20 cellular contexts compared by ENCODE assay signal in the genomic region with DNA sequence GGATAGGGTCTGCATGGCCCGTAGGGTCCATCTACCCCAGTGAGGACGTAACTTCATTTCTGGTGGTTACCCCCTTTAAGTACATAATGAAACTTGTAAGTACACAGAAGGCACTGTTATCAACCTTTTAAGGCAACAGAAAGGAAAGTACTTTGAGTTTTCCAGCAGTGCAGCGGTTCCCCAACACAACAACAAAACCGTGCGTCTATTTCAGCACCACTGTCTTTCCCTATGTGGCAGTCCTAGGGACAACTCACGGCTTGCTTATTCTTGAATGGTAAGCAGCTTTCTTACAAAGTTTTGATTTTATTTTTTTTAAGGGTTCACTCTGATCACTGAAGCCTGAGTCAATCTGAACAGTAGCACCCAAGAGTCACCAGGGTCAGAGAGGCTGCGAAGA. TPM values are rescaled to one million over a fixed set of nuclear protein-coding genes. Genes with fewer than 3 reads are reported as not detected.
A peak's percentile ranks its signal among the peaks of the same experiment; 100 is the strongest.
DNase-seq lines count a peak whose midpoint lies in the region; ATAC-seq and TF ChIP-seq lines count a peak whose summit lies in the region.
"Had no signal": no experiment of that assay in that cellular context is flagged by ENCODE, and none has a peak within 500 bp of the region (broad histone marks: within the 10 kb centered on the region; RNA-seq: fewer than 3 reads in every experiment).

No MANE protein-coding gene starts in this region.

- H3K4me1 Mint-ChIP-seq in activated CD8-positive, alpha-beta T cell treated with anti-CD3 and anti-CD28 coated beads for 36 hours (ENCODE audit: low read depth) = peaks cover 73% of the 10 kb centered on the region
- peaks cover 49% of the 10 kb centered on the region for H3K4me1 Mint-ChIP-seq in activated CD8-positive, alpha-beta T cell treated with anti-CD3 and anti-CD28 coated beads, Interleukin-2, amount 10 ng/mL, durations not matched to agents 7 days and 5 days (ENCODE audit: low read depth)
- H3K4me1 Mint-ChIP-seq in T-cell = peaks cover 54 to 71% (median 66%) of the 10 kb centered on the region in 3 donors
- peaks cover 20% of the 10 kb centered on the region for H3K4me1 Mint-ChIP-seq in mesothelial cell of epicardium
- peaks cover 37 to 59% of the 10 kb centered on the region in 2 donors for H3K4me1 Mint-ChIP-seq in stimulated activated naive B cell treated with anti-CD40 and anti-IgM and Interleukin-4, amounts not matched to agents 10 μg/mL and 1 μg/mL and 100 μg/mL, for 72 hours

- H3K9me3 Mint-ChIP-seq in activated CD8-positive, alpha-beta T cell treated with anti-CD3 and anti-CD28 coated beads for 36 hours = peaks cover 8% of the 10 kb centered on the region
- peaks cover 19% of the 10 kb centered on the region for H3K9me3 Mint-ChIP-seq in activated CD8-positive, alpha-beta T cell treated with anti-CD3 and anti-CD28 coated beads, Interleukin-2, amount 10 ng/mL, durations not matched to agents 7 days and 5 days (ENCODE audit: insufficient read depth)
- no peaks in the 10 kb centered on the region for H3K9me3 Mint-ChIP-seq in T-cell
- peaks cover 4% of the 10 kb centered on the region for H3K9me3 Mint-ChIP-seq in mesothelial cell of epicardium
- no peaks in the 10 kb centered on the region for H3K9me3 Mint-ChIP-seq in stimulated activated naive B cell treated with anti-CD40 and anti-IgM and Interleukin-4, amounts not matched to agents 10 μg/mL and 1 μg/mL and 100 μg/mL, for 72 hours
- H3K9me3 Mint-ChIP-seq: dendritic cell treated with granulocyte-macrophage colony-stimulating factor and Interleukin-4, amounts not matched to agents 40 ng/mL and 50 ng/mL, for 4 days had no signal

- H3K36me3 Mint-ChIP-seq in activated CD8-positive, alpha-beta T cell treated with anti-CD3 and anti-CD28 coated beads for 36 hours (ENCODE audit: low read depth) = peaks cover 49% of the 10 kb centered on the region
- peaks cover 41% of the 10 kb centered on the region for H3K36me3 Mint-ChIP-seq in activated CD8-positive, alpha-beta T cell treated with anti-CD3 and anti-CD28 coated beads, Interleukin-2, amount 10 ng/mL, durations not matched to agents 7 days and 5 days (ENCODE audit: low read depth)
- peaks cover 23% of the 10 kb centered on the region for H3K36me3 Mint-ChIP-seq in T-cell
- peaks cover 5% of the 10 kb centered on the region for H3K36me3 Mint-ChIP-seq in mesothelial cell of epicardium
- peaks cover 27 to 63% of the 10 kb centered on the region in 2 donors for H3K36me3 Mint-ChIP-seq in stimulated activated naive B cell treated with anti-CD40 and anti-IgM and Interleukin-4, amounts not matched to agents 10 μg/mL and 1 μg/mL and 100 μg/mL, for 72 hours

- H3K27ac Mint-ChIP-seq in activated CD8-positive, alpha-beta T cell treated with anti-CD3 and anti-CD28 coated beads for 36 hours = peak overlapping the region; percentile 38
- H3K27ac Mint-ChIP-seq in activated CD8-positive, alpha-beta T cell treated with anti-CD3 and anti-CD28 coated beads, Interleukin-2, amount 10 ng/mL, durations not matched to agents 7 days and 5 days = no peak overlapping the region
- H3K27ac Mint-ChIP-seq in T-cell (peak overlapping the region; percentile 49 to 68), mesothelial cell of epicardium (peak overlapping the region; percentile 43)
- H3K27ac Mint-ChIP-seq in stimulated activated naive B cell treated with anti-CD40 and anti-IgM and Interleukin-4, amounts not matched to agents 10 μg/mL and 1 μg/mL and 100 μg/mL, for 72 hours = peak overlapping the region; percentile 62
- H3K27ac Mint-ChIP-seq: dendritic cell treated with granulocyte-macrophage colony-stimulating factor and Interleukin-4, amounts not matched to agents 40 ng/mL and 50 ng/mL, for 4 days; neural progenitor cell had no signal

- CTCF ChIA-PET in activated CD8-positive, alpha-beta T cell treated with anti-CD3 and anti-CD28 coated beads for 36 hours (lab: Charles Lee) = interaction anchor here (1.0 to 1.7 kb wide), 2 partner anchors 12 to 24 kb away, joined by 3 to 4 read pairs; no protein-coding TSS in a partner anchor
- CTCF ChIA-PET in activated CD8-positive, alpha-beta T cell treated with anti-CD3 and anti-CD28 coated beads, Interleukin-2, amount 10 ng/mL, durations not matched to agents 7 days and 5 days (lab: Charles Lee) = interaction anchor here (0.5 kb wide), 1 partner anchor 541 kb away, joined by 3 read pairs; no protein-coding TSS in a partner anchor
- CTCF ChIA-PET in T-cell (lab: Charles Lee) = interaction anchor here in 1 of 2 donors (1.6 kb wide), 1 partner anchor 35 kb away, joined by 3 read pairs; no protein-coding TSS in a partner anchor

- H3K4me3 Mint-ChIP-seq in activated CD8-positive, alpha-beta T cell treated with anti-CD3 and anti-CD28 coated beads for 36 hours = no peak overlapping the region
- H3K4me3 Mint-ChIP-seq in activated CD8-positive, alpha-beta T cell treated with anti-CD3 and anti-CD28 coated beads, Interleukin-2, amount 10 ng/mL, durations not matched to agents 7 days and 5 days = no peak overlapping the region
- H3K4me3 Mint-ChIP-seq in T-cell (no peak overlapping the region), mesothelial cell of epicardium (no peak overlapping the region)
- H3K4me3 Mint-ChIP-seq in stimulated activated naive B cell treated with anti-CD40 and anti-IgM and Interleukin-4, amounts not matched to agents 10 μg/mL and 1 μg/mL and 100 μg/mL, for 72 hours = no peak overlapping the region
- H3K4me3 Mint-ChIP-seq: dendritic cell treated with granulocyte-macrophage colony-stimulating factor and Interleukin-4, amounts not matched to agents 40 ng/mL and 50 ng/mL, for 4 days; neural progenitor cell had no signal

- no peak for ATAC-seq in activated CD8-positive, alpha-beta T cell treated with anti-CD3 and anti-CD28 coated beads for 36 hours
- no peak for ATAC-seq in activated CD8-positive, alpha-beta T cell treated with anti-CD3 and anti-CD28 coated beads, Interleukin-2, amount 10 ng/mL, durations not matched to agents 7 days and 5 days
- ATAC-seq in T-cell (replicated peaks in 1 of 4) (no peak), HG03135 (IDR thresholded peaks at IDR 0.05; ENCODE audit: unreplicated experiment) (no peak)
- no peak for ATAC-seq in stimulated activated naive B cell treated with anti-CD40 and anti-IgM and Interleukin-4, amounts not matched to agents 10 μg/mL and 1 μg/mL and 100 μg/mL, for 72 hours (replicated peaks)

- POLR2A ChIA-PET in activated CD8-positive, alpha-beta T cell treated with anti-CD3 and anti-CD28 coated beads for 36 hours (lab: Charles Lee) = interaction anchor here (0.6 kb wide), 1 partner anchor 11 kb away, joined by 3 read pairs; no protein-coding TSS in a partner anchor
- POLR2A ChIA-PET in activated CD8-positive, alpha-beta T cell treated with anti-CD3 and anti-CD28 coated beads, Interleukin-2, amount 10 ng/mL, durations not matched to agents 7 days and 5 days (lab: Charles Lee) = no interaction called here
- POLR2A ChIA-PET in T-cell (lab: Charles Lee) = no interaction called here

- no peaks in the 10 kb centered on the region for H3K27me3 Mint-ChIP-seq in activated CD8-positive, alpha-beta T cell treated with anti-CD3 and anti-CD28 coated beads for 36 hours
- no peaks in the 10 kb centered on the region for H3K27me3 Mint-ChIP-seq in activated CD8-positive, alpha-beta T cell treated with anti-CD3 and anti-CD28 coated beads, Interleukin-2, amount 10 ng/mL, durations not matched to agents 7 days and 5 days (ENCODE audit: low read depth)
- H3K27me3 Mint-ChIP-seq in T-cell (no peaks in the 10 kb centered on the region), mesothelial cell of epicardium (ENCODE audit: low read depth) (no peaks in the 10 kb centered on the region)
- no peaks in the 10 kb centered on the region for H3K27me3 Mint-ChIP-seq in stimulated activated naive B cell treated with anti-CD40 and anti-IgM and Interleukin-4, amounts not matched to agents 10 μg/mL and 1 μg/mL and 100 μg/mL, for 72 hours
- H3K27me3 Mint-ChIP-seq: dendritic cell treated with granulocyte-macrophage colony-stimulating factor and Interleukin-4, amounts not matched to agents 40 ng/mL and 50 ng/mL, for 4 days had no signal

- no peak for TF ChIP-seq CTCF in activated CD8-positive, alpha-beta T cell treated with anti-CD3 and anti-CD28 coated beads for 36 hours (IDR thresholded peaks at IDR 0.05)
- TF ChIP-seq CTCF in mesothelial cell of epicardium (IDR thresholded peaks at IDR 0.05; ENCODE audit: unreplicated experiment) = no peak

- no peak for DNase-seq in activated CD8-positive, alpha-beta T cell treated with anti-CD3 and anti-CD28 coated beads for 36 hours
- no peak for DNase-seq in activated CD8-positive, alpha-beta T cell treated with anti-CD3 and anti-CD28 coated beads, Interleukin-2, amount 10 ng/mL, durations not matched to agents 7 days and 5 days
- DNase-seq in T-cell (no peak), mesothelial cell of epicardium (ENCODE audit: low spot score in 2 of 2, unreplicated experiment in 2 of 2) (no peak), H4 (ENCODE audit: low spot score) (no peak)
- no peak for DNase-seq in stimulated activated naive B cell treated with anti-CD40 and anti-IgM and Interleukin-4, amounts not matched to agents 10 μg/mL and 1 μg/mL and 100 μg/mL, for 72 hours
- no peak for DNase-seq in effector CD8-positive, alpha-beta T cell (lab: John Stamatoyannopoulos, UW)
- DNase-seq: 8988T; activated CD4-positive, alpha-beta T cell treated with anti-CD3 and anti-CD28 coated beads, Interleukin-2, amount 50 U/mL, for 48 hours; AML-193; aorta; caudate nucleus; left cardiac atrium; NCI-H526; stimulated activated CD4-positive, alpha-beta T cell treated with anti-CD3 and anti-CD28 coated beads, Interleukin-1b, Interleukin-23, amount 100 ng/mL, for 48 hours; stimulated activated naive CD4-positive, alpha-beta T cell; T-helper 2 cell had no signal

- intact Hi-C loops in activated CD8-positive, alpha-beta T cell treated with anti-CD3 and anti-CD28 coated beads for 36 hours (cut with micrococcal nuclease) = loop anchor here (5.0 kb wide), 1 partner anchor 37 kb away; no protein-coding TSS in a partner anchor

RNA-seq across cellular contexts. Expression of gene FOXN3, which starts 46.3 kb away (rescaled TPM):
- 10 to 100 TPM; 83.4 to 85.0 TPM for total RNA-seq in activated CD8-positive, alpha-beta T cell treated with anti-CD3 and anti-CD28 coated beads for 36 hours
- 10 to 100 TPM; 70.3 to 72.7 TPM for total RNA-seq in activated CD8-positive, alpha-beta T cell treated with anti-CD3 and anti-CD28 coated beads, Interleukin-2, amount 10 ng/mL, durations not matched to agents 7 days and 5 days
- 100 to 1,000 TPM in 3 of 5 donors, 10 to 100 TPM in 2; 92.8 to 176 (median 103) TPM for total RNA-seq in T-cell
- 114 to 124 TPM (median 120 TPM) in 3 replicates for total RNA-seq in mesothelial cell of epicardium
- 5.2 and 12.2 TPM in 2 replicates for total RNA-seq in H4 (2014; rRNA removed; shearing (Covaris generic))
